12 cellular contexts compared by ENCODE assay signal in the genomic region with DNA sequence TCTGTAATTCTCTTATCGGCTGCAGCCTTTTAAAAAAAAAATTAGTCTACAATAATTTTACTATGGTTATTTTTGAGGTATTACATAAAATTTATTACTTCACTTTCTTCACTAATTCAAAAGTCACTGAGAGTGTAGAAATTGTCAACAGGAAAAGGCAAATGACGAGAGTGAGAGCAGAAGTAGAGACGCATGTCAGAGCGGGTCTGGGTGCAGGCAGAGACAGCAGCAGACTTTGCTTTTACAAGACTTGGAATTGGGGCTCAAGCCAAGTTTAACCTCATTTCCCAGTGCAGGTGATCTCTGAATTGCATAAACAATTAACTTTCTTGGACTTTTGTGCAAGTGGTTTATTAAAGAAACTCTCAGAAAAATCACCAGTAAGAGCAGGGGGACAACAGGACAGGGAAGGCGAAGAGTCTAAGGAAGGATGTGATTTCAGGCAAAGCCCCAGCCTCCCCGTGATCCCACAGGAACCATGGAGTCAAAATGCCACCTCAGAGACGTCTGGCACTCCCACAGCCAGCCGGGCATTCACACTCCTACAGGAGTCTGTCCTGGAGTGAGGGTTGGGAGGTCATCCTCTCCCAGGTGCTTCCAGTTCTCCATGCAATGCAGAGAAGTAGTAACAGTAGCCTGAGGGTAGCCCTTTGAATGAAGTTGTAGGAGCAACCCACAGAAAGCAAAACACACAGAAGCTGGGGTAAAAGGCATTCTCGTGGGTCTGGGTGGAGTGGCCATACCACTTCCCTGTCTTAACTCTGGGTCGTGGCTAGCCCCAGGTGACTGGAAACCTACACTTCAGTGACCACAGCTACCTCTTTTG.
DNase-seq lines count a peak whose midpoint lies in the region; ATAC-seq, FAIRE-seq and TF ChIP-seq lines count a peak whose summit lies in the region.
"Had no signal": no experiment of that assay in that cellular context is flagged by ENCODE, and none has a peak within 500 bp of the region (broad histone marks: within the 10 kb centered on the region; RNA-seq: fewer than 3 reads in every experiment).

No MANE protein-coding gene starts in this region.

- H3K27me3 Mint-ChIP-seq in activated CD8-positive, alpha-beta T cell treated with anti-CD3 and anti-CD28 coated beads for 36 hours = no peaks in the 10 kb centered on the region

- intact Hi-C loops in activated CD8-positive, alpha-beta T cell treated with anti-CD3 and anti-CD28 coated beads for 36 hours (cut with micrococcal nuclease) = no loop called here
- intact Hi-C loops in HepG2 (cut with micrococcal nuclease; ENCODE audit: unreplicated experiment) = no loop called here

- in situ Hi-C loops in GM23248 (cut with MboI) (no loop called here), HepG2 (cut with HindIII; ENCODE audit: extremely low pct_ligation_motif_present, low pct_unique_long_range_greater_than_20kb) (no loop called here)

- POLR2A ChIA-PET in A549 (lab: Yijun Ruan, JAX) (no interaction called here), HepG2 (lab: Yijun Ruan, JAX) (no interaction called here)
- POLR2A ChIA-PET in activated CD8-positive, alpha-beta T cell treated with anti-CD3 and anti-CD28 coated beads for 36 hours (lab: Charles Lee) = no interaction called here

- 0 out of 2 replicates have a peak overlapping the region, but pooled peaks have one; percentile 0 for H2AFZ ChIP-seq in GM23248
- no peak overlapping the region for H2AFZ ChIP-seq in HepG2 (ENCODE audit: low read length)
- H2AFZ ChIP-seq: hepatocyte had no signal

- peak overlapping the region; percentile 35; the same call in 2 of the 3 replicates for H3K4me2 ChIP-seq in A549
- no peak overlapping the region for H3K4me2 ChIP-seq in GM23248 (ENCODE audit: unreplicated experiment)
- no peak overlapping the region for H3K4me2 ChIP-seq in HepG2 (ENCODE audit: low read depth, low read length)
- H3K4me2 ChIP-seq: hepatocyte had no signal

- H3K27me3 ChIP-seq in GM23248 (replicated peaks; ENCODE audit: insufficient read depth) = no peaks in the 10 kb centered on the region
- no peaks in the 10 kb centered on the region for H3K27me3 ChIP-seq in HepG2 (ENCODE audit: control insufficient read depth in 1 of 2, insufficient read depth in 2 of 2, low read length in 2 of 2)
- H3K27me3 ChIP-seq: hepatocyte had no signal

- CTCF ChIA-PET in A549 (lab: Yijun Ruan, JAX) = interaction anchor here (1.6 kb wide), 1 partner anchor 8 kb away, joined by 5 read pairs; no protein-coding TSS in a partner anchor
- CTCF ChIA-PET in activated CD8-positive, alpha-beta T cell treated with anti-CD3 and anti-CD28 coated beads for 36 hours (lab: Charles Lee) = interaction anchor here (1.1 to 1.4 kb wide), 2 partner anchors 24 to 361 kb away, joined by 3 read pairs; no protein-coding TSS in a partner anchor
- CTCF ChIA-PET in HepG2 (lab: Yijun Ruan, JAX; ENCODE audit: low intra/inter-chr PET ratio, low total read pairs) = no interaction called here

- no peaks in the 10 kb centered on the region for H3K9me3 ChIP-seq in A549
- no peaks in the 10 kb centered on the region for H3K9me3 ChIP-seq in GM23248 (ENCODE audit: low read depth)
- H3K9me3 ChIP-seq in HepG2 (ENCODE audit: low read length) = no peaks in the 10 kb centered on the region
- H3K9me3 ChIP-seq: psoas muscle had no signal

- WGBS in A549 (ENCODE audit: missing lambda C conversion rate) = 72% methylated on average over 10 of the region's 10 CpGs
- WGBS in GM23248 (ENCODE audit: low coverage in 1 of 2, low lambda C conversion rate in 2 of 2, missing lambda C conversion rate in 2 of 2), 2 experiments = 84 to 87% methylated on average over 10 of the region's 10 CpGs
- 85% methylated on average over 9 of the region's 10 CpGs for WGBS in HepG2 (ENCODE audit: low lambda C conversion rate)

- ATAC-seq in A549 (peak in 1 of 2 experiments; percentile 53; a peak in 2 of 6 replicates), HepG2 (no peak)
- ATAC-seq in activated CD8-positive, alpha-beta T cell treated with anti-CD3 and anti-CD28 coated beads for 36 hours = peak; percentile 69
- ATAC-seq: psoas muscle had no signal

- peaks cover 28% of the 10 kb centered on the region for H3K4me1 ChIP-seq in A549
- peaks cover 43% of the 10 kb centered on the region for H3K4me1 ChIP-seq in GM23248 (ENCODE audit: insufficient read depth)
- H3K4me1 ChIP-seq in HepG2 (ENCODE audit: insufficient read depth, low read length) = peaks cover 36% of the 10 kb centered on the region
- H3K4me1 ChIP-seq: psoas muscle had no signal

- no peak for FAIRE-seq in A549 (lab: Jason Lieb, UNC)
- no peak for FAIRE-seq in HepG2 (lab: Jason Lieb, UNC)
- no peak for FAIRE-seq in HTR-8/SVneo (lab: Jason Lieb, UNC)
- FAIRE-seq: TTC549 had no signal

- H3K4me3 Mint-ChIP-seq in activated CD8-positive, alpha-beta T cell treated with anti-CD3 and anti-CD28 coated beads for 36 hours = peak overlapping the region; percentile 62

- no peak for TF ChIP-seq POLR2A in A549 (IDR thresholded peaks at IDR 0.05; ENCODE audit: low read length)
- no peak for TF ChIP-seq POLR2A in HepG2 (IDR thresholded peaks at IDR 0.05; ENCODE audit: insufficient read depth in 1 of 2, low read depth in 2 of 2, low read length in 2 of 2)

- H3K27ac ChIP-seq in A549 (peak overlapping the region in 1 of 2 experiments; percentile 73; a peak in 4 of 6 replicates), GM23248 (no peak overlapping the region), HepG2 (ENCODE audit: extremely low read length, insufficient read depth, low read length) (no peak overlapping the region)
- H3K27ac ChIP-seq: hepatocyte, psoas muscle had no signal

- H3K9ac ChIP-seq in GM23248 (no peak overlapping the region), HepG2 (ENCODE audit: insufficient read depth, low read depth, low read length) (no peak overlapping the region)

- peaks cover 26% of the 10 kb centered on the region for H3F3A ChIP-seq in GM23248 (ENCODE audit: insufficient read depth)

- H3K4me3 ChIP-seq in A549 (no peak overlapping the region), GM23248 (no peak overlapping the region), HepG2 (replicated peaks in 1 of 3; ENCODE audit: insufficient read depth in 1 of 3, low read depth in 2 of 3, low read length in 3 of 3) (no peak overlapping the region)
- H3K4me3 ChIP-seq: hepatocyte, psoas muscle had no signal

- H3K79me2 ChIP-seq in GM23248 (ENCODE audit: insufficient read depth) = no peaks in the 10 kb centered on the region
- no peaks in the 10 kb centered on the region for H3K79me2 ChIP-seq in HepG2 (ENCODE audit: insufficient read depth, low read length)
- H3K79me2 ChIP-seq: hepatocyte had no signal

- TF ChIP-seq RAD21 in A549 (conservative IDR thresholded peaks at IDR 0.05 in 1 of 2, IDR thresholded peaks at IDR 0.05 in 1 of 2) = no peak
- TF ChIP-seq RAD21 in HepG2 (CRISPR knock-in tag; IDR thresholded peaks at IDR 0.05) = no peak

- no TSS peak for BruUV-seq in HepG2 (replicated peaks; lab: Mats Ljungman, UMichigan)

- TF ChIP-seq CTCF in A549 (IDR thresholded peaks at IDR 0.05) (no peak), HepG2 (CRISPR knock-in tag; IDR thresholded peaks at IDR 0.05) (no peak)
- no peak for TF ChIP-seq CTCF in activated CD8-positive, alpha-beta T cell treated with anti-CD3 and anti-CD28 coated beads for 36 hours (IDR thresholded peaks at IDR 0.05)

- H3K9me3 Mint-ChIP-seq in activated CD8-positive, alpha-beta T cell treated with anti-CD3 and anti-CD28 coated beads for 36 hours = no peaks in the 10 kb centered on the region

- H3K36me3 ChIP-seq in GM23248 (ENCODE audit: low read depth) (no peaks in the 10 kb centered on the region), HepG2 (replicated peaks in 1 of 2; ENCODE audit: control insufficient read depth in 1 of 2, insufficient read depth in 2 of 2, low read length in 2 of 2) (no peaks in the 10 kb centered on the region)

- peaks cover 31% of the 10 kb centered on the region for H3K4me1 Mint-ChIP-seq in activated CD8-positive, alpha-beta T cell treated with anti-CD3 and anti-CD28 coated beads for 36 hours (ENCODE audit: low read depth)

- H4K20me1 ChIP-seq in GM23248 (ENCODE audit: insufficient read depth) (no peaks in the 10 kb centered on the region), HepG2 (ENCODE audit: insufficient read depth, low read length) (no peaks in the 10 kb centered on the region)

- DNase-seq in A549 (ENCODE audit: low read depth in 1 of 2, low spot score in 1 of 2) (no peak), GM23248 (no peak), HepG2 (ENCODE audit: low spot score) (no peak), GDM1 (lab: John Stamatoyannopoulos, UW) (no peak), EL (no peak), NCI-H2029 treated with DMSO at 0.1 percent for 48 hours (lab: John Stamatoyannopoulos, UW) (no peak), HTR-8/SVneo (ENCODE audit: insufficient read length, low spot score) (no peak)
- DNase-seq in activated CD8-positive, alpha-beta T cell treated with anti-CD3 and anti-CD28 coated beads for 36 hours = peak; percentile 39
- DNase-seq: NCI-H2171, psoas muscle had no signal

- TF ChIP-seq EP300 in A549 (IDR thresholded peaks at IDR 0.05) (no peak), HepG2 (IDR thresholded peaks at IDR 0.05; ENCODE audit: low read depth in 2 of 2, low read length in 2 of 2) (no peak), HepG2 (CRISPR knock-in tag; IDR thresholded peaks at IDR 0.05; ENCODE audit: borderline replicate concordance) (no peak)

- peak overlapping the region; percentile 81 for H3K27ac Mint-ChIP-seq in activated CD8-positive, alpha-beta T cell treated with anti-CD3 and anti-CD28 coated beads for 36 hours

- no peaks in the 10 kb centered on the region for H3K36me3 Mint-ChIP-seq in activated CD8-positive, alpha-beta T cell treated with anti-CD3 and anti-CD28 coated beads for 36 hours (ENCODE audit: low read depth)

- no peaks in the 10 kb centered on the region for H3K9me2 ChIP-seq in GM23248 (ENCODE audit: insufficient read depth)

TF ChIP-seq in A549, 52 proteins besides CTCF, POLR2A, EP300 and RAD21:
- TF ChIP-seq CBX8 (IDR thresholded peaks at IDR 0.05) (no peak), ZNF302 (CRISPR knock-in tag; IDR thresholded peaks at IDR 0.05) (no peak)

TF ChIP-seq in HepG2, 621 proteins besides CTCF, POLR2A, EP300 and RAD21:
- no peak for TF ChIP-seq HIVEP1 (CRISPR knock-in tag; IDR thresholded peaks at IDR 0.05)
- no peak for TF ChIP-seq ARID2 (CRISPR knock-in tag; IDR thresholded peaks at IDR 0.05; ENCODE audit: borderline replicate concordance)
- 0 out of 2 replicates have a peak, but pooled peaks have one; percentile 18 for TF ChIP-seq ZMYM4 (CRISPR knock-in tag; IDR thresholded peaks at IDR 0.05)
- no peak for TF ChIP-seq ZSCAN22 (CRISPR knock-in tag; IDR thresholded peaks at IDR 0.05)
